10 cellular contexts compared by ENCODE assay signal in the genomic region with DNA sequence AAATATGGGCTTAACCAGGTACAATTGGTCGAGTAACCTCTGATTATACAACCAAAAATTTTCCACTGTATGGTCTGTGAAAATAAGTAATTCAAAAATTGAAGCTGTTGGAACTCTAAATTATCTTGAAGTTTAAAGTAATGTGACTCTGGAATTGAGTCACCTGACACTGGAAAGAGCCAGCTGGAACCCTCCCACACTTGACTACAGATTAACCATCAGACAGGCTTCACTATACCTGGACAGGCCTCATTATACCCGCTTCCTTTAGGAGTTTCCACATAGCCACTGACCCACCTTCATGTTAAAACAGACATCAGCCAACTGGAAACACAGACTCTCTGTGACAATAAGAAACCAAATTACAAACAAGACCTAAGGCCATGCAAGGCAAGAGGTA. TPM values are rescaled to one million over a fixed set of nuclear protein-coding genes. Genes with fewer than 3 reads are reported as not detected.
DNase-seq lines count a peak whose midpoint lies in the region; ATAC-seq, FAIRE-seq and TF ChIP-seq lines count a peak whose summit lies in the region.
"Had no signal": no experiment of that assay in that cellular context is flagged by ENCODE, and none has a peak within 500 bp of the region (broad histone marks: within the 10 kb centered on the region; RNA-seq: fewer than 3 reads in every experiment).

No MANE protein-coding gene starts in this region.

- TF ChIP-seq RAD21 in H1 (IDR thresholded peaks at IDR 0.05 in 1 of 2, conservative IDR thresholded peaks at IDR 0.05 in 1 of 2; ENCODE audit: low read depth in 2 of 2, low read length in 2 of 2): no peak

- H3K9ac ChIP-seq in H1 (replicated peaks in 1 of 4; ENCODE audit: extremely low read depth in 1 of 4, low read depth in 3 of 4, low read length in 3 of 4): no peak overlapping the region; a peak in 1 of 7 replicates

- no peaks in the 10 kb centered on the region for H4K20me1 ChIP-seq in H1 (replicated peaks in 1 of 2; ENCODE audit: control insufficient read depth in 1 of 2, insufficient read depth in 2 of 2, low read length in 2 of 2)

- TF ChIP-seq CTCF in AG10803 (conservative IDR thresholded peaks at IDR 0.05; ENCODE audit: low read length) (no peak), LNCaP clone FGC (IDR thresholded peaks at IDR 0.05; ENCODE audit: control insufficient read depth, extremely low read depth, insufficient read depth) (no peak), H1 (IDR thresholded peaks at IDR 0.05; ENCODE audit: control extremely low read depth in 1 of 3, insufficient read depth in 1 of 3, low read depth in 1 of 3, low read length in 3 of 3) (no peak)

- no peak overlapping the region for H3K27ac ChIP-seq in H1 (ENCODE audit: low read depth, low read length)

- H3K9me3 ChIP-seq in H1 (ENCODE audit: insufficient read depth in 2 of 2, low read depth in 1 of 2, low read length in 1 of 2): no peaks in the 10 kb centered on the region; a peak in 2 of 4 replicates

- H3K4me1 ChIP-seq in H1 (replicated peaks in 1 of 4; ENCODE audit: control insufficient read depth in 3 of 4, insufficient read depth in 4 of 4, low read length in 3 of 4): peaks cover 0 to 4% (median 2%) of the 10 kb centered on the region in 4 experiments; a peak in 3 of 7 replicates

- ATAC-seq in natural killer cell treated with Interleukin-12 subunit alpha and Interleukin-12 subunit beta and Interleukin-15 and Interleukin-18, amount 100 ng/mL, for 72 hours: no peak
- ATAC-seq in HG02623 (IDR thresholded peaks at IDR 0.05; ENCODE audit: unreplicated experiment): no peak
- ATAC-seq: esophagus mucosa had no signal

- H3K27me3 Mint-ChIP-seq in natural killer cell treated with Interleukin-12 subunit alpha and Interleukin-12 subunit beta and Interleukin-15 and Interleukin-18, amount 100 ng/mL, for 72 hours: no peaks in the 10 kb centered on the region

- no peak overlapping the region for H2BK5ac ChIP-seq in H1 (ENCODE audit: low read depth, low read length)

- no peak overlapping the region for H3K56ac ChIP-seq in H1 (replicated peaks; ENCODE audit: insufficient read length, low read depth, low read length)

- H3K79me2 ChIP-seq in H1 (ENCODE audit: control insufficient read depth in 1 of 2, insufficient read depth in 2 of 2, low read length in 2 of 2): no peaks in the 10 kb centered on the region

- POLR2A ChIA-PET in H1 (lab: Charles Lee; ENCODE audit: partially characterized antibody): interaction anchor here (0.7 to 3.9 kb wide), 12 partner anchors 9 to 147 kb away, joined by 3 to 58 read pairs (median 4); a partner anchor contains a TSS

- peak overlapping the region in 1 of 2 donors; percentile 38 for H3K27ac Mint-ChIP-seq in natural killer cell treated with Interleukin-12 subunit alpha and Interleukin-12 subunit beta and Interleukin-15 and Interleukin-18, amount 100 ng/mL, for 72 hours

- FAIRE-seq in H1 (lab: Jason Lieb, UNC): no peak
- FAIRE-seq: G401.6 had no signal

- no peak overlapping the region for H3K4ac ChIP-seq in H1 (replicated peaks; ENCODE audit: insufficient read length, low read depth, low read length)

- peaks cover 6% of the 10 kb centered on the region for H3K23me2 ChIP-seq in H1 (ENCODE audit: low read depth, low read length)

- H2AFZ ChIP-seq in H1 (ENCODE audit: low read length): no peak overlapping the region

- peaks cover 6 to 10% of the 10 kb centered on the region in 2 donors for H3K4me1 Mint-ChIP-seq in natural killer cell treated with Interleukin-12 subunit alpha and Interleukin-12 subunit beta and Interleukin-15 and Interleukin-18, amount 100 ng/mL, for 72 hours (ENCODE audit: low read depth in 2 of 2)

- no peak overlapping the region for H2BK12ac ChIP-seq in H1 (ENCODE audit: low read depth, low read length)

- no peaks in the 10 kb centered on the region for H3K9me3 Mint-ChIP-seq in natural killer cell treated with Interleukin-12 subunit alpha and Interleukin-12 subunit beta and Interleukin-15 and Interleukin-18, amount 100 ng/mL, for 72 hours

- H3K23ac ChIP-seq in H1 (ENCODE audit: insufficient read length): no peak overlapping the region

- no peak for TF ChIP-seq POLR2A in H1 (IDR thresholded peaks at IDR 0.05; ENCODE audit: control extremely low read depth in 1 of 2, low read depth in 2 of 2, low read length in 2 of 2)

- TF ChIP-seq EP300 in H1 (IDR thresholded peaks at IDR 0.05; ENCODE audit: borderline replicate concordance in 1 of 2, low read depth in 2 of 2, low read length in 2 of 2): no peak

- H3K14ac ChIP-seq in H1 (ENCODE audit: insufficient read length): no peak overlapping the region

- peak overlapping the region; percentile 77 to 90; a peak in 2 of 4 replicates for H3K4me2 ChIP-seq in H1 (ENCODE audit: insufficient read depth in 1 of 2, low read depth in 2 of 2, low read length in 2 of 2)

- no peak for DNase-seq in AG10803 (ENCODE audit: low read depth)
- DNase-seq in LNCaP clone FGC (ENCODE audit: low read depth): peak; percentile 10
- DNase-seq in H1 (ENCODE audit: low read depth in 1 of 2, low spot score in 2 of 2): no peak
- DNase-seq in natural killer cell treated with Interleukin-12 subunit alpha and Interleukin-12 subunit beta and Interleukin-15 and Interleukin-18, amount 100 ng/mL, for 72 hours (ENCODE audit: low spot score): no peak
- no peak for DNase-seq in NCI-H1105 (lab: John Stamatoyannopoulos, UW)
- no peak for DNase-seq in activated CD8-positive, alpha-beta memory T cell treated with anti-CD3 and anti-CD28 coated beads, Interleukin-2, amount 50 U/mL, for 48 hours
- DNase-seq in NCI-H187 treated with DMSO at 0.1 percent for 48 hours (lab: John Stamatoyannopoulos, UW): no peak

- H3K18ac ChIP-seq in H1 (ENCODE audit: extremely low read depth, low read length): no peak overlapping the region

- no peak overlapping the region for H2BK20ac ChIP-seq in H1 (ENCODE audit: low read length)

- no peak overlapping the region for H4K8ac ChIP-seq in H1 (ENCODE audit: extremely low read depth, insufficient read depth, low read length)

- no peak overlapping the region for H4K5ac ChIP-seq in H1 (ENCODE audit: insufficient read length, low read depth, low read length)

- WGBS in H1 (ENCODE audit: extremely low coverage in 1 of 2, insufficient coverage in 1 of 2, insufficient read length in 1 of 2, insufficient replicate concordance in 2 of 2, low coverage in 1 of 2, low lambda C conversion rate in 2 of 2, missing lambda C conversion rate in 1 of 2), 2 experiments: 86% methylated on average over 2 of the region's 2 CpGs; no CpG with 5 or more reads in 1 of the 2 experiments

- CTCF ChIA-PET in H1 (lab: Charles Lee; ENCODE audit: partially characterized antibody): interaction anchor here (0.8 to 3.8 kb wide), 5 partner anchors 18 to 111 kb away, joined by 3 to 14 read pairs (median 5); a partner anchor contains a TSS

- H2BK15ac ChIP-seq in H1 (ENCODE audit: low read length): no peak overlapping the region

- H3K36me3 Mint-ChIP-seq in natural killer cell treated with Interleukin-12 subunit alpha and Interleukin-12 subunit beta and Interleukin-15 and Interleukin-18, amount 100 ng/mL, for 72 hours: peaks cover 10% of the 10 kb centered on the region

- peak overlapping the region; percentile 93 for H3K4me3 ChIP-seq in AG10803 (ENCODE audit: low read length)
- H3K4me3 ChIP-seq in LNCaP clone FGC (ENCODE audit: low read depth, low read length): peak overlapping the region; percentile 90
- peak overlapping the region in 1 of 4 experiments; percentile 80; a peak in 2 of 8 replicates for H3K4me3 ChIP-seq in H1 (ENCODE audit: extremely low read depth in 1 of 4, insufficient read depth in 2 of 4, low read depth in 3 of 4, low read length in 4 of 4)

- no peaks in the 10 kb centered on the region for H3K79me1 ChIP-seq in H1 (ENCODE audit: low read depth, low read length)

- no peak overlapping the region for H2BK120ac ChIP-seq in H1 (replicated peaks; ENCODE audit: low read depth, low read length)

- H3K4me3 Mint-ChIP-seq in natural killer cell treated with Interleukin-12 subunit alpha and Interleukin-12 subunit beta and Interleukin-15 and Interleukin-18, amount 100 ng/mL, for 72 hours: peak overlapping the region; percentile 73

- peaks cover 0 to 1% (median 0%) of the 10 kb centered on the region in 4 experiments; a peak in 1 of 8 replicates for H3K36me3 ChIP-seq in H1 (ENCODE audit: control insufficient read depth in 2 of 4, insufficient read depth in 4 of 4, low read length in 3 of 4)

- H2AK5ac ChIP-seq in H1 (ENCODE audit: low read depth, low read length): no peak overlapping the region

- H3K27me3 ChIP-seq in H1 (replicated peaks in 1 of 4; ENCODE audit: control insufficient read depth in 3 of 4, extremely low read depth in 1 of 4, insufficient read depth in 3 of 4, low read length in 3 of 4): peaks cover 0 to 7% (median 2%) of the 10 kb centered on the region in 4 experiments; a peak in 3 of 7 replicates

- H4K91ac ChIP-seq in H1 (replicated peaks; ENCODE audit: insufficient read length, low read length): no peak overlapping the region

RNA-seq across cellular contexts. Expression of a gene that starts 1.3 kb away (rescaled TPM):
- 1.4 and 1.8 TPM in 2 replicates for total RNA-seq in H1 (2021; fragmentation: NEBNext Ultra II Directional; extraction: Animal tissue kit (Norgen Biotek cat#: 25700))
- polyA plus RNA-seq in H1 (2011; rRNA removed): 0.68 and 0.71 TPM in 2 replicates
- polyA plus RNA-seq in H1 (2011; cell fraction: cytosol; rRNA removed): 1.3 TPM
- 0.88 TPM for polyA plus RNA-seq in H1 (2011; cell fraction: nucleus; rRNA removed)
- polyA plus RNA-seq in H1 (2012, experiment 1 of 2): 1.4 to 3.1 TPM (median 2.2 TPM) in 4 replicates
- polyA plus RNA-seq in H1 (2012, experiment 2 of 2): 0.58 TPM
- 0.47 TPM for polyA plus RNA-seq in H1 (2013, experiment 1 of 2)
- 0.57 TPM for polyA plus RNA-seq in H1 (2013, experiment 2 of 2)
- 1.0 and 1.5 TPM in 2 replicates for polyA minus RNA-seq in H1 (2011; rRNA and poly(A)+ RNA removed)
- 0.81 TPM for polyA minus RNA-seq in H1 (2011; cell fraction: cytosol; rRNA and poly(A)+ RNA removed)
- polyA minus RNA-seq in H1 (2011; cell fraction: nucleus; rRNA and poly(A)+ RNA removed): 3.1 TPM
- total RNA-seq in natural killer cell treated with Interleukin-12 subunit alpha and Interleukin-12 subunit beta and Interleukin-15 and Interleukin-18, amount 100 ng/mL, for 72 hours: 1 to 10 TPM; 3.7 TPM

RNA-seq across cellular contexts. Expression of a gene that starts 18.6 kb away (rescaled TPM):
- total RNA-seq in H1 (2021; fragmentation: NEBNext Ultra II Directional; extraction: Animal tissue kit (Norgen Biotek cat#: 25700)): 9.1 and 9.5 TPM in 2 replicates
- polyA plus RNA-seq in H1 (2011; rRNA removed): 0.57 and 0.91 TPM in 2 replicates
- 1.3 TPM for polyA plus RNA-seq in H1 (2011; cell fraction: cytosol; rRNA removed)
- polyA plus RNA-seq in H1 (2011; cell fraction: nucleus; rRNA removed): 0.68 TPM
- polyA plus RNA-seq in H1 (2012, experiment 1 of 2): 2.5 to 4.8 TPM (median 3.5 TPM) in 4 replicates
- 0.52 TPM for polyA plus RNA-seq in H1 (2012, experiment 2 of 2)
- 4.2 TPM for polyA plus RNA-seq in H1 (2013, experiment 1 of 2)
- 3.8 TPM for polyA plus RNA-seq in H1 (2013, experiment 2 of 2)
- 3.8 and 5.7 TPM in 2 replicates for polyA minus RNA-seq in H1 (2011; rRNA and poly(A)+ RNA removed)
- 3.4 TPM for polyA minus RNA-seq in H1 (2011; cell fraction: cytosol; rRNA and poly(A)+ RNA removed)
- 8.4 TPM for polyA minus RNA-seq in H1 (2011; cell fraction: nucleus; rRNA and poly(A)+ RNA removed)
- total RNA-seq in natural killer cell treated with Interleukin-12 subunit alpha and Interleukin-12 subunit beta and Interleukin-15 and Interleukin-18, amount 100 ng/mL, for 72 hours: under 1 TPM; 0.39 to 0.48 TPM

RNA-seq across cellular contexts. Expression of a gene that starts 30.3 kb away (rescaled TPM):
- total RNA-seq in H1 (2021; fragmentation: NEBNext Ultra II Directional; extraction: Animal tissue kit (Norgen Biotek cat#: 25700)): 9.4 and 9.8 TPM in 2 replicates
- 2.7 and 3.1 TPM in 2 replicates for polyA plus RNA-seq in H1 (2011; rRNA removed)
- 3.2 TPM for polyA plus RNA-seq in H1 (2011; cell fraction: cytosol; rRNA removed)
- 3.8 TPM for polyA plus RNA-seq in H1 (2011; cell fraction: nucleus; rRNA removed)
- 2.8 to 4.3 TPM (median 3.3 TPM) in 4 replicates for polyA plus RNA-seq in H1 (2012, experiment 1 of 2)
- polyA plus RNA-seq in H1 (2012, experiment 2 of 2): 0.63 TPM
- polyA plus RNA-seq in H1 (2013, experiment 1 of 2): 2.5 TPM
- 2.7 TPM for polyA plus RNA-seq in H1 (2013, experiment 2 of 2)
- 9.3 and 12.2 TPM in 2 replicates for polyA minus RNA-seq in H1 (2011; rRNA and poly(A)+ RNA removed)
- polyA minus RNA-seq in H1 (2011; cell fraction: cytosol; rRNA and poly(A)+ RNA removed): 8.6 TPM
- 17.9 TPM for polyA minus RNA-seq in H1 (2011; cell fraction: nucleus; rRNA and poly(A)+ RNA removed)
- total RNA-seq in natural killer cell treated with Interleukin-12 subunit alpha and Interleukin-12 subunit beta and Interleukin-15 and Interleukin-18, amount 100 ng/mL, for 72 hours: 1 to 10 TPM; 4.1 to 9.4 TPM
